ENCODE assay signal across 8 cellular contexts in genomic region chr15:37101634-37102314, GRCh38. TPM values are rescaled to one million over a fixed set of nuclear protein-coding genes. Genes with fewer than 3 reads are reported as not detected.
A peak's percentile ranks its signal among the peaks of the same experiment; 100 is the strongest.
DNase-seq lines count a peak whose midpoint lies in the region; ATAC-seq and TF ChIP-seq lines count a peak whose summit lies in the region.

No MANE protein-coding gene starts in this region.

- peaks cover 4% of the 10 kb centered on the region for H3K36me3 Mint-ChIP-seq in activated naive CD8-positive, alpha-beta T cell

- peak overlapping the region; percentile 88 for H3K27ac ChIP-seq in osteoblast (ENCODE audit: low read depth, low read length)

- no peaks in the 10 kb centered on the region for H3K9me3 ChIP-seq in osteoblast (ENCODE audit: low read depth, low read length)

- H3K4me1 Mint-ChIP-seq in activated naive CD8-positive, alpha-beta T cell (ENCODE audit: low read depth) = peaks cover 49% of the 10 kb centered on the region

- H3K36me3 ChIP-seq in osteoblast (ENCODE audit: insufficient read depth, low read length) = no peaks in the 10 kb centered on the region

- peaks cover 5% of the 10 kb centered on the region for H3K9me3 Mint-ChIP-seq in activated naive CD8-positive, alpha-beta T cell (ENCODE audit: low read depth)

- H3K27me3 Mint-ChIP-seq in activated naive CD8-positive, alpha-beta T cell = peaks cover 53% of the 10 kb centered on the region

- no peak for TF ChIP-seq CTCF in GM12864 (IDR thresholded peaks at IDR 0.05; ENCODE audit: low read depth, low read length, missing control alignments)
- TF ChIP-seq CTCF in osteoblast (IDR thresholded peaks at IDR 0.05; ENCODE audit: extremely low read depth, low read depth, low read length) = no peak

- DNase-seq in 8988T = peak; percentile 68
- DNase-seq in GM12864 (ENCODE audit: low read depth) = no peak
- peak; percentile 89 for DNase-seq in NCI-H226
- DNase-seq in Right ventricle myocardium superior = peak; percentile 88
- DNase-seq in osteoblast (ENCODE audit: insufficient read length, low spot score, missing footprints) = peak; percentile 97
- no peak for DNase-seq in COLO829 (ENCODE audit: low spot score)

- peaks cover 27% of the 10 kb centered on the region for H3K79me2 ChIP-seq in osteoblast (ENCODE audit: insufficient read depth, low read length)

- no peaks in the 10 kb centered on the region for H4K20me1 ChIP-seq in osteoblast (ENCODE audit: insufficient read depth, low read length)

- peak overlapping the region; percentile 90 for H3K4me3 Mint-ChIP-seq in activated naive CD8-positive, alpha-beta T cell

- intact Hi-C loops in Right ventricle myocardium superior (cut with DNase I) = loop anchor here (10.0 kb wide), 1 partner anchor 517 kb away; no protein-coding TSS in a partner anchor

- H3K4me2 ChIP-seq in osteoblast (ENCODE audit: insufficient read depth, low read length) = peak overlapping the region; percentile 90

- H3K27ac Mint-ChIP-seq in activated naive CD8-positive, alpha-beta T cell = no peak overlapping the region

- no peaks in the 10 kb centered on the region for H3K4me1 ChIP-seq in osteoblast (ENCODE audit: insufficient read depth, low read length)

- H3K4me3 ChIP-seq in GM12864 (ENCODE audit: low read depth, low read length) = peak overlapping the region; percentile 59
- peak overlapping the region; percentile 99 for H3K4me3 ChIP-seq in osteoblast (ENCODE audit: insufficient read depth, low read length)

- H3K27me3 ChIP-seq in osteoblast (ENCODE audit: insufficient read depth, low read length) = peaks cover 10% of the 10 kb centered on the region

- ATAC-seq in HG02885 (IDR thresholded peaks at IDR 0.05; ENCODE audit: poor library complexity, unreplicated experiment) (peak; percentile 65), Right ventricle myocardium superior (ENCODE audit: poor library complexity) (peak; percentile 69)

- peak overlapping the region; percentile 96 for H2AFZ ChIP-seq in osteoblast (ENCODE audit: low read length)

RNA-seq across cellular contexts. Expression of gene MEIS2, which starts 1.4 kb away (rescaled TPM):
- total RNA-seq in Right ventricle myocardium superior = 43.9 TPM
- 14.7 and 17.7 TPM in 2 replicates for total RNA-seq in osteoblast

Comparison
In these comparisons a context has a peak if more than half of its experiments do, and no peak if none do; other contexts are left out.
1. DNase-seq: peak in 8988T (single experiment), NCI-H226 (single experiment), Right ventricle myocardium superior (single experiment) and osteoblast (single experiment); none in GM12864 (single experiment) and COLO829 (single experiment).